8 cellular contexts compared by ENCODE assay signal in genomic region chr1:228416217-228416971, GRCh38. TPM values are rescaled to one million over a fixed set of nuclear protein-coding genes. Genes with fewer than 3 reads are reported as not detected.
DNase-seq lines count a peak whose midpoint lies in the region; ATAC-seq and TF ChIP-seq lines count a peak whose summit lies in the region.

Gene TRIM17, minus strand, starts transcription at chr1:228416861. Its CDS starts 1,789 bp downstream, at chr1:228415072.

- H3K4me1 ChIP-seq in HUES64 (ENCODE audit: insufficient read depth, low read length) (peaks cover 10% of the 10 kb centered on the region; the same call in 1 of the 2 replicates), ovary (ENCODE audit: insufficient read depth) (peaks cover 13% of the 10 kb centered on the region)

- H3K36me3 Mint-ChIP-seq in activated T-cell treated with anti-CD3 and anti-CD28 coated beads, Interleukin-2, amount 50 U/mL, for 72 hours (ENCODE audit: insufficient read depth in 2 of 2): no peaks in the 10 kb centered on the region

- H3K4me1 Mint-ChIP-seq in activated T-cell treated with anti-CD3 and anti-CD28 coated beads, Interleukin-2, amount 50 U/mL, for 72 hours (ENCODE audit: low read depth): peaks cover 25% of the 10 kb centered on the region

- peak within 1 kb of the TSS; percentile 40 for H3K9ac ChIP-seq in HUES64 (ENCODE audit: low read depth, low read length)

- peak within 1 kb of the TSS; percentile 89 for H3K27ac Mint-ChIP-seq in activated T-cell treated with anti-CD3 and anti-CD28 coated beads, Interleukin-2, amount 50 U/mL, for 72 hours

- H3K4me3 ChIP-seq in AG10803 (ENCODE audit: low read length): peak within 1 kb of the TSS; percentile 45
- H3K4me3 ChIP-seq in HUES64 (ENCODE audit: low read length): peak within 1 kb of the TSS; percentile 63
- H3K4me3 ChIP-seq in fibroblast of villous mesenchyme (ENCODE audit: low read depth, low read length): peak within 1 kb of the TSS; percentile 62
- H3K4me3 ChIP-seq in ovary: peak within 1 kb of the TSS; percentile 37

- H3K27me3 ChIP-seq in HUES64 (ENCODE audit: insufficient read depth, low read length): peaks cover 62% of the 10 kb centered on the region
- no peaks in the 10 kb centered on the region for H3K27me3 ChIP-seq in ovary

- WGBS in HUES64: under 1% methylated on average over 59 of the region's 59 CpGs
- 1% methylated on average over 34 to 59 of the region's 59 CpGs for WGBS in ovary, 3 donors

- ATAC-seq in activated T-cell treated with anti-CD3 and anti-CD28 coated beads, Interleukin-2, amount 50 U/mL, for 72 hours (replicated peaks in 1 of 2): peak; percentile 79 to 88
- ATAC-seq in HG03439 (IDR thresholded peaks at IDR 0.05; ENCODE audit: unreplicated experiment): no peak

- H3K9me3 ChIP-seq in HUES64 (ENCODE audit: insufficient read depth, low read depth, low read length) (no peaks in the 10 kb centered on the region), ovary (no peaks in the 10 kb centered on the region)

- DNase-seq in AG10803 (ENCODE audit: low read depth) (no peak), fibroblast of villous mesenchyme (ENCODE audit: low read depth) (peak; percentile 29), ovary (peak in 3 of 5 donors; percentile 50 to 61 (median 58)), NCI-H1694 treated with DMSO at 0.1 percent for 48 hours (lab: John Stamatoyannopoulos, UW) (no peak)
- DNase-seq in activated T-cell treated with anti-CD3 and anti-CD28 coated beads, Interleukin-2, amount 50 U/mL, for 72 hours: peak; percentile 60 to 63
- no peak for DNase-seq in NK-92 treated with Interleukin-12 subunit alpha and Interleukin-12 subunit beta, amount 100 ng/mL, for 24 hours (lab: John Stamatoyannopoulos, UW)

- H3K36me3 ChIP-seq in HUES64 (ENCODE audit: insufficient read depth, low read length) (no peaks in the 10 kb centered on the region), ovary (no peaks in the 10 kb centered on the region)

- TF ChIP-seq CTCF in AG10803 (conservative IDR thresholded peaks at IDR 0.05; ENCODE audit: low read length) (peak; percentile 23), fibroblast of villous mesenchyme (IDR thresholded peaks at IDR 0.05; ENCODE audit: insufficient read depth, low read depth, low read length) (peak; percentile 48), ovary (IDR thresholded peaks at IDR 0.05) (peak in 2 of 3 donors; percentile 46 to 56)

- TF ChIP-seq POLR2A in ovary (IDR thresholded peaks at IDR 0.05): no peak

- no peak for TF ChIP-seq EP300 in ovary (IDR thresholded peaks at IDR 0.05)

- H3K27ac ChIP-seq in HUES64 (ENCODE audit: low read depth, low read length) (no peak within 1 kb of the TSS; the same call in 1 of the 2 replicates), ovary (no peak within 1 kb of the TSS)

- H3K4me3 Mint-ChIP-seq in activated T-cell treated with anti-CD3 and anti-CD28 coated beads, Interleukin-2, amount 50 U/mL, for 72 hours: peak within 1 kb of the TSS; percentile 88 to 94

- intact Hi-C loops in ovary (cut with DNase I): no loop called here

- no peaks in the 10 kb centered on the region for H3K9me3 Mint-ChIP-seq in activated T-cell treated with anti-CD3 and anti-CD28 coated beads, Interleukin-2, amount 50 U/mL, for 72 hours

- peaks cover 17% of the 10 kb centered on the region for H3K27me3 Mint-ChIP-seq in activated T-cell treated with anti-CD3 and anti-CD28 coated beads, Interleukin-2, amount 50 U/mL, for 72 hours (ENCODE audit: low read depth)

RNA-seq across cellular contexts. Expression of gene TRIM17, which starts in this region (rescaled TPM):
- 1.7 TPM for polyA plus RNA-seq in HUES64 (2013, experiment 1 of 2)
- 2.1 TPM for polyA plus RNA-seq in HUES64 (2013, experiment 2 of 2)
- total RNA-seq in activated T-cell treated with anti-CD3 and anti-CD28 coated beads, Interleukin-2, amount 50 U/mL, for 72 hours: 1 to 10 TPM; 1.6 to 6.2 TPM
- under 0.01 and 0.43 TPM in 2 replicates for total RNA-seq in fibroblast of villous mesenchyme
- total RNA-seq in ovary: 1 to 10 TPM; 1.7 to 10.0 (median 3.1) TPM
- 1 to 10 TPM in 1 of 2 donors, under 1 TPM in 1; 0.72 to 1.4 TPM for polyA plus RNA-seq in ovary

Comparison
In these comparisons a context has a peak if more than half of its experiments do, and no peak if none do; other contexts are left out.
1. Peak in DNase-seq and H3K4me3 ChIP-seq in fibroblast of villous mesenchyme; RNA of the gene not detected or under 1 TPM.
2. DNase-seq: peak in activated T-cell treated with anti-CD3 and anti-CD28 coated beads, Interleukin-2, amount 50 U/mL, for 72 hours (2 of 2) and ovary (3 of 5); none in AG10803 (single experiment), NCI-H1694 treated with DMSO at 0.1 percent for 48 hours (single experiment) and NK-92 treated with Interleukin-12 subunit alpha and Interleukin-12 subunit beta, amount 100 ng/mL, for 24 hours (single experiment).
3. Peak in every context shown above with its lines, with median percentiles within 50 percentile points of each other: H3K4me3 ChIP-seq and CTCF ChIP-seq.